23 cellular contexts compared by ENCODE assay signal in the genomic region with DNA sequence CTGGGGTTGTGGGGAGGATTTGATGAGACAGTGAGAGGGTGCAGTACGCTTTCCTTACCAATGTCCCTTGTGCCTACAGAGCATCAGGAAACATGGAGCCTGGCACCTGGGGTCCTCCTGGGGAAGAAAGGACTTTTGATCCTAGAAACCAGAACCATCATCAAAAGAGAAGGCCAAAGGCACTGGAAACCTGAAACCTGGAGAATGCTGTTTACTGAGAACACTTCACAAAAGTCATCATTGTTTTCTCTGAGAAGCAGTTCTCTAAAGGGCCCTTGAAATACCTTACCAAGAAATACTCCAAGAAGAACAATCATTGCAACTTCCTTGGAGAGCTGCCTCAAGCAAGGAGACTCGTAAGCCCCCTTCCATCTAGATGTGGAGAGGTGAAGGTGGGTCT.
"Had no signal": no experiment of that assay in that cellular context is flagged by ENCODE, and none has a peak within 500 bp of the region (broad histone marks: within the 10 kb centered on the region; RNA-seq: fewer than 3 reads in every experiment).

No MANE protein-coding gene starts in this region.

- H3K4me3 Mint-ChIP-seq: activated CD4-positive, alpha-beta T cell treated with anti-CD3 and anti-CD28 coated beads for 36 hours; activated CD8-positive, alpha-beta memory T cell treated with anti-CD3 and anti-CD28 coated beads, Interleukin-2, amount 10 ng/mL, durations not matched to agents 7 days and 5 days; activated CD8-positive, alpha-beta T cell treated with anti-CD3 and anti-CD28 coated beads, Interleukin-2, amount 10 ng/mL, durations not matched to agents 7 days and 5 days; activated naive CD4-positive, alpha-beta T cell treated with anti-CD3 and anti-CD28 coated beads for 36 hours; activated naive CD8-positive, alpha-beta T cell treated with anti-CD3 and anti-CD28 coated beads, Interleukin-2, amount 10 ng/mL, durations not matched to agents 7 days and 5 days; brain; natural killer cell treated with Interleukin-12 subunit alpha and Interleukin-12 subunit beta and Interleukin-15 and Interleukin-18, amount 100 ng/mL, for 72 hours had no signal

- H3K27ac Mint-ChIP-seq: activated CD4-positive, alpha-beta T cell treated with anti-CD3 and anti-CD28 coated beads for 36 hours; activated CD8-positive, alpha-beta memory T cell treated with anti-CD3 and anti-CD28 coated beads, Interleukin-2, amount 10 ng/mL, durations not matched to agents 7 days and 5 days; activated CD8-positive, alpha-beta T cell treated with anti-CD3 and anti-CD28 coated beads, Interleukin-2, amount 10 ng/mL, durations not matched to agents 7 days and 5 days; activated naive CD4-positive, alpha-beta T cell treated with anti-CD3 and anti-CD28 coated beads for 36 hours; activated naive CD8-positive, alpha-beta T cell treated with anti-CD3 and anti-CD28 coated beads, Interleukin-2, amount 10 ng/mL, durations not matched to agents 7 days and 5 days; brain; natural killer cell treated with Interleukin-12 subunit alpha and Interleukin-12 subunit beta and Interleukin-15 and Interleukin-18, amount 100 ng/mL, for 72 hours; type B pancreatic cell had no signal

- H3K27me3 Mint-ChIP-seq: activated CD8-positive, alpha-beta memory T cell treated with anti-CD3 and anti-CD28 coated beads, Interleukin-2, amount 10 ng/mL, durations not matched to agents 7 days and 5 days had no signal

- H3K36me3 Mint-ChIP-seq: activated CD8-positive, alpha-beta memory T cell treated with anti-CD3 and anti-CD28 coated beads, Interleukin-2, amount 10 ng/mL, durations not matched to agents 7 days and 5 days; activated naive CD8-positive, alpha-beta T cell treated with anti-CD3 and anti-CD28 coated beads, Interleukin-2, amount 10 ng/mL, durations not matched to agents 7 days and 5 days; brain; natural killer cell treated with Interleukin-12 subunit alpha and Interleukin-12 subunit beta and Interleukin-15 and Interleukin-18, amount 100 ng/mL, for 72 hours; type B pancreatic cell had no signal

- H3K4me3 ChIP-seq: ascending aorta, coronary artery, dorsolateral prefrontal cortex, mucosa of descending colon, testis, vagina had no signal

- ATAC-seq: activated CD4-positive, alpha-beta T cell treated with anti-CD3 and anti-CD28 coated beads for 36 hours; activated CD8-positive, alpha-beta memory T cell treated with anti-CD3 and anti-CD28 coated beads, Interleukin-2, amount 10 ng/mL, durations not matched to agents 7 days and 5 days; activated CD8-positive, alpha-beta T cell treated with anti-CD3 and anti-CD28 coated beads, Interleukin-2, amount 10 ng/mL, durations not matched to agents 7 days and 5 days; left ventricle myocardium superior; mucosa of descending colon; natural killer cell treated with Interleukin-12 subunit alpha and Interleukin-12 subunit beta and Interleukin-15 and Interleukin-18, amount 100 ng/mL, for 72 hours; right cardiac atrium; stimulated activated naive CD8-positive, alpha-beta T cell treated with anti-CD3 and anti-CD28 coated beads, Interleukin-15, Interleukin-2, amounts not matched to agents 100 U/mL and 50 U/mL, for 24 hours had no signal

- H3K4me1 Mint-ChIP-seq: activated CD4-positive, alpha-beta T cell treated with anti-CD3 and anti-CD28 coated beads for 36 hours; activated CD8-positive, alpha-beta memory T cell treated with anti-CD3 and anti-CD28 coated beads, Interleukin-2, amount 10 ng/mL, durations not matched to agents 7 days and 5 days had no signal

- H3K4me1 ChIP-seq: ascending aorta had no signal

- H3K9me3 ChIP-seq: ascending aorta, mucosa of descending colon, testis, vagina had no signal

- H3K36me3 ChIP-seq: ascending aorta, vagina had no signal

- DNase-seq: activated CD4-positive, alpha-beta T cell treated with anti-CD3 and anti-CD28 coated beads for 36 hours; activated CD4-positive, CD25-positive, alpha-beta regulatory T cell; activated CD8-positive, alpha-beta memory T cell treated with anti-CD3 and anti-CD28 coated beads, Interleukin-2, amount 10 ng/mL, durations not matched to agents 7 days and 5 days; activated CD8-positive, alpha-beta T cell treated with anti-CD3 and anti-CD28 coated beads, Interleukin-2, amount 10 ng/mL, durations not matched to agents 7 days and 5 days; activated effector memory CD4-positive, alpha-beta T cell treated with Interleukin-2 at 50 U/mL for 16 hours; activated naive CD4-positive, alpha-beta T cell treated with anti-CD3 and anti-CD28 coated beads for 36 hours; dorsolateral prefrontal cortex; effector memory CD4-positive, alpha-beta T cell; left ventricle myocardium superior; mucosa of descending colon; posterior cingulate gyrus; stimulated activated CD4-positive, alpha-beta T cell treated with anti-CD3 and anti-CD28 coated beads, Interleukin-15, amount 100 ng/mL, for 24 hours; stimulated activated CD4-positive, alpha-beta T cell treated with anti-CD3 and anti-CD28 coated beads, Interleukin-2, amount 100 ng/mL, for 24 hours; stimulated activated naive CD8-positive, alpha-beta T cell treated with anti-CD3 and anti-CD28 coated beads, Interleukin-15, Interleukin-2, amounts not matched to agents 100 U/mL and 50 U/mL, for 24 hours; testis had no signal

- H3K27me3 ChIP-seq: ascending aorta, testis, vagina had no signal

- H3K9me3 Mint-ChIP-seq: activated naive CD4-positive, alpha-beta T cell treated with anti-CD3 and anti-CD28 coated beads for 36 hours; activated naive CD8-positive, alpha-beta T cell treated with anti-CD3 and anti-CD28 coated beads, Interleukin-2, amount 10 ng/mL, durations not matched to agents 7 days and 5 days; natural killer cell treated with Interleukin-12 subunit alpha and Interleukin-12 subunit beta and Interleukin-15 and Interleukin-18, amount 100 ng/mL, for 72 hours; type B pancreatic cell had no signal

- H3K27ac ChIP-seq: ascending aorta, coronary artery, dorsolateral prefrontal cortex, testis, vagina had no signal
